In genomic region chr10:100338434-100339036, GRCh38 we compare ENCODE assay signal across 9 cellular contexts. TPM values are rescaled to one million over a fixed set of nuclear protein-coding genes. Genes with fewer than 3 reads are reported as not detected.
DNase-seq lines count a peak whose midpoint lies in the region; ATAC-seq and TF ChIP-seq lines count a peak whose summit lies in the region.
"Had no signal": no experiment of that assay in that cellular context is flagged by ENCODE, and none has a peak within 500 bp of the region (broad histone marks: within the 10 kb centered on the region; RNA-seq: fewer than 3 reads in every experiment).

No MANE protein-coding gene starts in this region.

- intact Hi-C loops in Caco-2 (cut with micrococcal nuclease; ENCODE audit: unreplicated experiment) = loop anchor here (1.0 to 2.0 kb wide), 3 partner anchors 36 to 170 kb away; no protein-coding TSS in a partner anchor
- intact Hi-C loops in HCT116 (cut with micrococcal nuclease) = loop anchor here (1.0 to 5.0 kb wide), 5 partner anchors 36 to 540 kb away; no protein-coding TSS in a partner anchor

- no peak overlapping the region for H3K9ac ChIP-seq in HCT116 (ENCODE audit: low read length)

- no peaks in the 10 kb centered on the region for H3K9me3 Mint-ChIP-seq in Caco-2 (ENCODE audit: unreplicated experiment)

- H3K4me3 ChIP-seq in Caco-2 (ENCODE audit: low read depth, low read length) (no peak overlapping the region), HCT116 (replicated peaks in 1 of 2; ENCODE audit: low read depth in 1 of 2, low read length in 2 of 2) (no peak overlapping the region)
- H3K4me3 ChIP-seq: SK-N-MC had no signal

- no peak for TF ChIP-seq POLR2A in HCT116 (IDR thresholded peaks at IDR 0.05; ENCODE audit: borderline replicate concordance, extremely low read depth, insufficient read depth, insufficient read length)

- peaks cover 2% of the 10 kb centered on the region for H3K27me3 Mint-ChIP-seq in Caco-2 (ENCODE audit: insufficient read depth, unreplicated experiment)

- H2AFZ ChIP-seq in HCT116 (ENCODE audit: low read depth, low read length, poor library complexity, severe bottlenecking) = peak overlapping the region; percentile 79

- H3K27ac Mint-ChIP-seq in Caco-2 (ENCODE audit: unreplicated experiment) = no peak overlapping the region

- H3K9me2 ChIP-seq in HCT116 (ENCODE audit: insufficient read depth) = no peaks in the 10 kb centered on the region

- no TSS peak for BruUV-seq in Caco-2 (replicated peaks; lab: Mats Ljungman, UMichigan)
- BruUV-seq in HCT116 (replicated peaks; lab: Mats Ljungman, UMichigan) = no TSS peak

- H3K9me3 ChIP-seq in Caco-2 = no peaks in the 10 kb centered on the region
- no peaks in the 10 kb centered on the region for H3K9me3 ChIP-seq in HCT116 (ENCODE audit: control insufficient read depth in 1 of 2, insufficient read depth in 1 of 2, low read depth in 1 of 2, low read length in 2 of 2)

- no peak for TF ChIP-seq RAD21 in HCT116 (IDR thresholded peaks at IDR 0.05; ENCODE audit: low read depth)

- POLR2A ChIA-PET in Caco-2 (lab: Charles Lee) = no interaction called here
- POLR2A ChIA-PET in HCT116 (lab: Charles Lee) = interaction anchor here (1.6 kb wide), 1 partner anchor 35 kb away, joined by 4 read pairs; no protein-coding TSS in a partner anchor

- RAD21 ChIA-PET in HCT116 (lab: Charles Lee; ENCODE audit: low non-redundant PET in 1 of 2, low total read pairs in 2 of 2, uncharacterized antibody in 2 of 2, unreplicated experiment in 2 of 2) = interaction anchor here (0.7 to 1.3 kb wide), 3 partner anchors 35 to 180 kb away, joined by 3 to 4 read pairs (median 3); no protein-coding TSS in a partner anchor

- H3K27me3 ChIP-seq in Caco-2 (replicated peaks; ENCODE audit: control insufficient read depth, insufficient read depth, low read length) (no peaks in the 10 kb centered on the region), HCT116 (ENCODE audit: insufficient read depth, low read length) (0 out of 2 replicates have a peak, but pooled peaks cover 3% of the 10 kb centered on the region)

- H3K4me1 Mint-ChIP-seq in Caco-2 (ENCODE audit: low read depth, unreplicated experiment) = peaks cover 22% of the 10 kb centered on the region

- H3K4me1 ChIP-seq in Caco-2 = peaks cover 4% of the 10 kb centered on the region
- H3K4me1 ChIP-seq in HCT116 (ENCODE audit: control insufficient read depth in 1 of 2, insufficient read depth in 2 of 2, low read length in 2 of 2) = peaks cover 3 to 10% of the 10 kb centered on the region in 2 experiments; a peak in 3 of 4 replicates

- no peaks in the 10 kb centered on the region for H3K79me2 ChIP-seq in HCT116 (ENCODE audit: insufficient read depth, low read length)

- peak; percentile 67 to 83 for DNase-seq in Caco-2
- peak; percentile 56 for DNase-seq in HCT116 (ENCODE audit: low read depth, low spot score)
- DNase-seq in NCI-H446 treated with DMSO at 0.1 percent for 48 hours (lab: John Stamatoyannopoulos, UW) = peak; percentile 9
- DNase-seq in activated CD4-positive, alpha-beta T cell treated with anti-CD3 and anti-CD28 coated beads, Interleukin-2, amount 50 U/mL, for 24 hours (ENCODE audit: low read depth in 1 of 2, low spot score in 1 of 2) = peak; percentile 64 to 71
- DNase-seq in dedifferentiated amniotic fluid mesenchymal stem cell (ENCODE audit: extremely low spot score) = peak; percentile 35
- DNase-seq in lung microvascular endothelial cell (ENCODE audit: low read depth in 2 of 2) = peak; percentile 56 to 74
- DNase-seq in stimulated activated CD8-positive, alpha-beta memory T cell treated with anti-CD3 and anti-CD28 coated beads, Interleukin-15, amount 100 ng/mL, for 48 hours (ENCODE audit: low read depth in 2 of 2) = peak; percentile 55 to 61

- no peaks in the 10 kb centered on the region for H4K20me1 ChIP-seq in HCT116 (ENCODE audit: insufficient read depth)

- TF ChIP-seq CTCF in Caco-2 (IDR thresholded peaks at IDR 0.05; ENCODE audit: insufficient read depth in 1 of 2, low read depth in 1 of 2, low read length in 1 of 2, severe bottlenecking in 1 of 2, unreplicated experiment in 1 of 2) (peak; percentile 95 to 96), HCT116 (IDR thresholded peaks at IDR 0.05 in 2 of 3, conservative IDR thresholded peaks at IDR 0.05 in 1 of 3; ENCODE audit: borderline replicate concordance in 1 of 3, insufficient read depth in 1 of 3, low read depth in 2 of 3, low read length in 2 of 3) (peak in 2 of 3 experiments; percentile 99; a peak in 4 of 6 replicates)

- H3K4me2 ChIP-seq in HCT116 (ENCODE audit: low read length) = no peak overlapping the region

- CTCF ChIA-PET in Caco-2 (lab: Charles Lee) = interaction anchor here (1.0 kb wide), 1 partner anchor 95 kb away, joined by 3 read pairs; no protein-coding TSS in a partner anchor
- CTCF ChIA-PET in HCT116 (lab: Charles Lee) = interaction anchor here (1.1 to 3.0 kb wide), 6 partner anchors 95 to 181 kb away, joined by 3 to 18 read pairs (median 8); no protein-coding TSS in a partner anchor

- ATAC-seq in HCT116 (peak; percentile 74), GM19035 (IDR thresholded peaks at IDR 0.05; ENCODE audit: unreplicated experiment) (no peak)

- no peaks in the 10 kb centered on the region for H3K36me3 ChIP-seq in Caco-2 (ENCODE audit: control insufficient read depth, insufficient read depth, low read length)
- H3K36me3 ChIP-seq in HCT116 (ENCODE audit: control insufficient read depth in 1 of 2, insufficient read depth in 2 of 2, low read length in 2 of 2) = no peaks in the 10 kb centered on the region

- H3K27ac ChIP-seq in HCT116 (ENCODE audit: low read depth, low read length) = no peak overlapping the region; the same call in 1 of the 2 replicates
- H3K27ac ChIP-seq: SK-N-MC had no signal

- H3K36me3 Mint-ChIP-seq in Caco-2 (ENCODE audit: insufficient read depth, unreplicated experiment) = no peaks in the 10 kb centered on the region

- H3K4me3 Mint-ChIP-seq in Caco-2 (ENCODE audit: unreplicated experiment) = no peak overlapping the region

TF ChIP-seq in HCT116, 20 proteins besides CTCF, POLR2A, EP300 and RAD21:
- TF ChIP-seq YY1 (IDR thresholded peaks at IDR 0.05; ENCODE audit: extremely low read depth, insufficient replicate concordance, low read depth, low read length) (peak; percentile 68), ZNF274 (IDR thresholded peaks at IDR 0.05; ENCODE audit: low read depth, low read length) (no peak)

RNA-seq across cellular contexts. Expression of gene SCD, which starts 8.5 kb away (rescaled TPM):
- total RNA-seq in Caco-2 (2022) (449 and 457 TPM in 2 replicates), HCT116 (2021; ENCODE audit: unreplicated experiment) (652 TPM), lung microvascular endothelial cell (29.8 and 60.1 TPM in 2 replicates)
- polyA plus RNA-seq in HCT116 (2012) = 312 and 348 TPM in 2 replicates

RNA-seq across cellular contexts. Expression of gene PKD2L1, which starts 8.5 kb away (rescaled TPM):
- total RNA-seq in Caco-2 (2022) (0.19 TPM in 1 of 2 replicates, not detected in the other), HCT116 (2021; ENCODE audit: unreplicated experiment) (0.17 TPM), lung microvascular endothelial cell (not detected in 2 replicates)
- polyA plus RNA-seq in HCT116 (2012) = 0.09 and 0.15 TPM in 2 replicates

RNA-seq across cellular contexts. Expression of gene BLOC1S2, which starts 52.1 kb away (rescaled TPM):
- total RNA-seq in Caco-2 (2022) (51.9 and 52.8 TPM in 2 replicates), HCT116 (2021; ENCODE audit: unreplicated experiment) (54.6 TPM), lung microvascular endothelial cell (28.2 and 40.1 TPM in 2 replicates)
- 19.8 and 25.8 TPM in 2 replicates for polyA plus RNA-seq in HCT116 (2012)

Comparison
In these comparisons a context has a peak if more than half of its experiments do, and no peak if none do; other contexts are left out.
1. DNase-seq: peak in every context shown above with its lines; median percentile 75 in Caco-2; 68 in activated CD4-positive, alpha-beta T cell treated with anti-CD3 and anti-CD28 coated beads, Interleukin-2, amount 50 U/mL, for 24 hours; 65 in lung microvascular endothelial cell; 58 in stimulated activated CD8-positive, alpha-beta memory T cell treated with anti-CD3 and anti-CD28 coated beads, Interleukin-15, amount 100 ng/mL, for 48 hours; 56 in HCT116; 35 in dedifferentiated amniotic fluid mesenchymal stem cell; 9 in NCI-H446 treated with DMSO at 0.1 percent for 48 hours.